ENCODE assay signal across 7 cellular contexts in genomic region chr11:119373917-119374631, GRCh38. TPM values are rescaled to one million over a fixed set of nuclear protein-coding genes. Genes with fewer than 3 reads are reported as not detected.
DNase-seq lines count a peak whose midpoint lies in the region; ATAC-seq and TF ChIP-seq lines count a peak whose summit lies in the region.

No MANE protein-coding gene starts in this region.

- ATAC-seq in SK-N-SH treated with all-trans-retinoic acid at 6 μM for 48 hours = peak; percentile 84
- ATAC-seq in HG03045 (IDR thresholded peaks at IDR 0.05; ENCODE audit: unreplicated experiment) = no peak

- intact Hi-C loops in MCF 10A (cut with micrococcal nuclease) = loop anchor here (1.0 to 2.0 kb wide), 3 partner anchors 18 to 167 kb away; partner anchors contain the start of gene CBL

- H3K9me3 Mint-ChIP-seq in MCF 10A (ENCODE audit: unreplicated experiment) = no peaks in the 10 kb centered on the region

- no peak overlapping the region for H3K27ac Mint-ChIP-seq in MCF 10A (ENCODE audit: low read depth, unreplicated experiment)

- BruUV-seq in MCF 10A (replicated peaks; lab: Mats Ljungman, UMichigan) = no TSS peak

- CTCF ChIA-PET in MCF 10A (lab: Yijun Ruan, JAX) = interaction anchor here (0.5 to 19.9 kb wide), 45 partner anchors 9 to 829 kb away, joined by 3 to 415 read pairs (median 4); partner anchors contain the start of genes C1QTNF5, CBL and USP2

- DNase-seq in GM04504 (ENCODE audit: low read depth) (peak; percentile 37), NCI-H1105 (lab: John Stamatoyannopoulos, UW) (peak; percentile 69), MCF 10A (ENCODE audit: unreplicated experiment) (peak; percentile 81), iris pigment epithelial cell (ENCODE audit: low read depth) (peak; percentile 65)
- peak; percentile 38 for DNase-seq in stimulated activated CD4-positive, alpha-beta T cell treated with anti-CD3 and anti-CD28 coated beads, Interleukin-12 subunit alpha, Interleukin-12 subunit beta, amount 100 ng/mL, for 4 hours

- H3K4me1 Mint-ChIP-seq in MCF 10A (ENCODE audit: insufficient read depth, unreplicated experiment) = peaks cover 48% of the 10 kb centered on the region

- no peaks in the 10 kb centered on the region for H3K27me3 Mint-ChIP-seq in MCF 10A (ENCODE audit: insufficient read depth, unreplicated experiment)

- H3K4me3 Mint-ChIP-seq in MCF 10A (ENCODE audit: unreplicated experiment) = no peak overlapping the region

- TF ChIP-seq CTCF in MCF 10A (IDR thresholded peaks at IDR 0.05; ENCODE audit: unreplicated experiment) = peak; percentile 96

- peaks cover 4% of the 10 kb centered on the region for H3K36me3 Mint-ChIP-seq in MCF 10A (ENCODE audit: insufficient read depth, unreplicated experiment)

- POLR2A ChIA-PET in MCF 10A (lab: Yijun Ruan, JAX) = interaction anchor here (1.0 to 10.6 kb wide), 4 partner anchors 12 to 253 kb away, joined by 3 to 85 read pairs (median 6); partner anchors contain the start of gene HINFP

TF ChIP-seq in SK-N-SH treated with all-trans-retinoic acid at 6 μM for 48 hours, 23 proteins besides CTCF, POLR2A, EP300 and RAD21:
- TF ChIP-seq ZFP3 (CRISPR knock-in tag; IDR thresholded peaks at IDR 0.05) (peak; percentile 97), CSDC2 (CRISPR knock-in tag; IDR thresholded peaks at IDR 0.05) (no peak)

RNA-seq across cellular contexts. Expression of gene USP2, which starts 7.4 kb away (rescaled TPM):
- total RNA-seq in MCF 10A (2022) = 0.14 and 0.54 TPM in 2 replicates

RNA-seq across cellular contexts. Expression of gene MFRP, which starts 27.6 kb away (rescaled TPM):
- not detected in 2 replicates for total RNA-seq in MCF 10A (2022)

RNA-seq across cellular contexts. Expression of gene C1QTNF5, which starts 33.4 kb away (rescaled TPM):
- not detected in 2 replicates for total RNA-seq in MCF 10A (2022)

RNA-seq across cellular contexts. Expression of gene RNF26, which starts 39.7 kb away (rescaled TPM):
- total RNA-seq in MCF 10A (2022) = 19.2 and 20.9 TPM in 2 replicates

RNA-seq across cellular contexts. Expression of gene THY1, which starts 48.9 kb away (rescaled TPM):
- not detected in 2 replicates for total RNA-seq in MCF 10A (2022)
